18 cellular contexts compared by ENCODE assay signal in genomic region chr10:133481657-133482056, GRCh38. TPM values are rescaled to one million over a fixed set of nuclear protein-coding genes. Genes with fewer than 3 reads are reported as not detected.
DNase-seq lines count a peak whose midpoint lies in the region; ATAC-seq, FAIRE-seq and TF ChIP-seq lines count a peak whose summit lies in the region.
"Had no signal": no experiment of that assay in that cellular context is flagged by ENCODE, and none has a peak within 500 bp of the region (broad histone marks: within the 10 kb centered on the region; RNA-seq: fewer than 3 reads in every experiment).

No MANE protein-coding gene starts in this region.

- DNase-seq in cardiac septum (ENCODE audit: low spot score) (peak; percentile 64), Right ventricle myocardium superior (no peak), HuH-7 (ENCODE audit: low spot score) (peak; percentile 9), kidney (peak; percentile 31), cerebellar nuclear complex (lab: John Stamatoyannopoulos, UW) (no peak), testis (no peak)
- DNase-seq: AML-193; Caco-2; CD8-positive, alpha-beta memory T cell; DMS53; GF-D8; GM23248 had no signal

- no peaks in the 10 kb centered on the region for H3K4me1 ChIP-seq in kidney (ENCODE audit: control insufficient read depth in 1 of 2, insufficient read depth in 1 of 2, low read depth in 1 of 2, low read length in 2 of 2)
- H3K4me1 ChIP-seq in testis = no peaks in the 10 kb centered on the region
- H3K4me1 ChIP-seq: A549, BLaER1, Caco-2 had no signal

- 86 to 89% methylated on average over 8 to 10 of the region's 10 CpGs for WGBS in testis, 2 donors

- no peak overlapping the region for H3K9ac ChIP-seq in kidney (ENCODE audit: low read length in 2 of 2)
- H3K9ac ChIP-seq: BLaER1, GM23248 had no signal

- H3K27me3 ChIP-seq in testis = no peaks in the 10 kb centered on the region

- H3K9me3 ChIP-seq in kidney (ENCODE audit: control insufficient read depth in 1 of 2, low read length in 2 of 2) (peaks cover 2 to 16% of the 10 kb centered on the region in 2 donors), testis (no peaks in the 10 kb centered on the region)

- intact Hi-C loops in cardiac septum (cut with DNase I) (no loop called here), Right ventricle myocardium superior (cut with DNase I) (no loop called here), kidney (cut with DNase I) (no loop called here), testis (cut with DNase I; ENCODE audit: low total_unique reads) (no loop called here)

- no peak for FAIRE-seq in kidney (lab: Jason Lieb, UNC)
- FAIRE-seq: A549, GM18507, H54 had no signal

- no peak for TF ChIP-seq POLR2A in testis (IDR thresholded peaks at IDR 0.05)

- H3K27ac ChIP-seq in kidney (ENCODE audit: low read depth in 2 of 2, low read length in 2 of 2) (no peak overlapping the region), testis (no peak overlapping the region)
- H3K27ac ChIP-seq: A549, BLaER1, GM23248 had no signal

- H3K36me3 ChIP-seq in kidney (ENCODE audit: control insufficient read depth in 1 of 2, insufficient read depth in 2 of 2, low read length in 2 of 2) (no peaks in the 10 kb centered on the region), testis (ENCODE audit: low read depth, missing control alignments) (no peaks in the 10 kb centered on the region)
- H3K36me3 ChIP-seq: BLaER1 had no signal

- ATAC-seq in Right ventricle myocardium superior (ENCODE audit: poor library complexity) = no peak
- no peak for ATAC-seq in HG03439 (IDR thresholded peaks at IDR 0.05; ENCODE audit: unreplicated experiment)

- H3K4me3 ChIP-seq in kidney (ENCODE audit: low read length in 2 of 2) (no peak overlapping the region), testis (no peak overlapping the region)
- H3K4me3 ChIP-seq: A549, BLaER1, GM23248 had no signal

- TF ChIP-seq CTCF in kidney (IDR thresholded peaks at IDR 0.05; ENCODE audit: borderline replicate concordance, extremely low read depth, insufficient read depth) (no peak), testis (IDR thresholded peaks at IDR 0.05) (no peak)

RNA-seq across cellular contexts. Expression of gene SCART1, which starts 27.9 kb away (rescaled TPM):
- 1.0 TPM for total RNA-seq in cardiac septum
- 0.51 TPM for total RNA-seq in Right ventricle myocardium superior
- total RNA-seq in kidney = 3.9 TPM
- 0.37 TPM for polyA plus RNA-seq in kidney (ENCODE audit: insufficient read depth, low read depth, low replicate concordance)
- total RNA-seq in testis = 10 to 100 TPM; 11.6 to 13.1 TPM
- 1.6 TPM for polyA plus RNA-seq in testis (ENCODE audit: insufficient read depth, low read depth, low replicate concordance)

RNA-seq across cellular contexts. Expression of gene CYP2E1, which starts 45.5 kb away (rescaled TPM):
- total RNA-seq in cardiac septum (2.2 TPM), Right ventricle myocardium superior (1.00 TPM), kidney (2.9 TPM), testis (10 to 100 TPM in 1 of 2 donors, 1 to 10 TPM in 1; 9.6 to 10.2 TPM)
- polyA plus RNA-seq in kidney (ENCODE audit: insufficient read depth, low read depth, low replicate concordance) (3.4 TPM), testis (ENCODE audit: insufficient read depth, low read depth, low replicate concordance) (9.0 TPM)
- total RNA-seq: Caco-2, GM23248 had no signal

RNA-seq across cellular contexts. Expression of gene SPRN, which starts 57.2 kb away (rescaled TPM):
- total RNA-seq in cardiac septum (not detected), Right ventricle myocardium superior (not detected), kidney (not detected), testis (1 to 10 TPM; 1.7 to 1.8 TPM)
- polyA plus RNA-seq in kidney (ENCODE audit: insufficient read depth, low read depth, low replicate concordance) (not detected), testis (ENCODE audit: insufficient read depth, low read depth, low replicate concordance) (2.7 TPM)
- total RNA-seq: Caco-2; CD8-positive, alpha-beta memory T cell; HT1080 had no signal

Comparison
In these comparisons a context has a peak if more than half of its experiments do, and no peak if none do; other contexts are left out.
1. DNase-seq: peak in cardiac septum (single experiment), HuH-7 (single experiment) and kidney (single experiment); none in Right ventricle myocardium superior (single experiment), cerebellar nuclear complex (0 of 2) and testis (single experiment).